Comparison of ENCODE assay signal across 1 cellular context in the genomic region with DNA sequence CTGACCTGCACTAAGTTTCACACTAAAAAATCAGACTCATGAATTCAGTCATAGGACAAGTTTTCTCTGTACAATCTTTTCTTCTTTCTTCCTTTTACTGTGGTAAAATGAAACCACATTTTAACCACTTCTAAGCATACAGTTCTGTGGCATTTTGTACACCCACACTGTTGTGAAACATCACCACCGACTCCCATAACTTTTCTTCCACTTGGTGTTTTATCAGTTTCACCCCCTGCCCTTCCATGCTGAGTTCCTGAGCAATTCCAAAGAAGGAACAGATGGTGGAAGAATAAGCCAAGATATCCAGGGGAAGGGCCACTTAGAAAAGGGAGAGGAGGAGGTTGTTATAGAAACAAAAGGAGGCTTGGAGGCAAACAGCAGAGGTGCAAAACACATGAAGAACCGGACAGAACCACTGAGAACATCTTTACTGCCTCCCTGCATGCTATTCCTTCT.
TF ChIP-seq lines count a peak whose summit lies in the region.

No MANE protein-coding gene starts in this region.

TF ChIP-seq in GM12878, 131 proteins besides CTCF, POLR2A, EP300 and RAD21 (continued from another document and continues in another):
- TF ChIP-seq, protein P1, sequence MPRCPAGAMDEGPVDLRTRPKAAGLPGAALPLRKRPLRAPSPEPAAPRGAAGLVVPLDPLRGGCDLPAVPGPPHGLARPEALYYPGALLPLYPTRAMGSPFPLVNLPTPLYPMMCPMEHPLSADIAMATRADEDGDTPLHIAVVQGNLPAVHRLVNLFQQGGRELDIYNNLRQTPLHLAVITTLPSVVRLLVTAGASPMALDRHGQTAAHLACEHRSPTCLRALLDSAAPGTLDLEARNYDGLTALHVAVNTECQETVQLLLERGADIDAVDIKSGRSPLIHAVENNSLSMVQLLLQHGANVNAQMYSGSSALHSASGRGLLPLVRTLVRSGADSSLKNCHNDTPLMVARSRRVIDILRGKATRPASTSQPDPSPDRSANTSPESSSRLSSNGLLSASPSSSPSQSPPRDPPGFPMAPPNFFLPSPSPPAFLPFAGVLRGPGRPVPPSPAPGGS (IDR thresholded peaks at IDR 0.05; ENCODE audit: borderline replicate concordance, insufficient read depth, low read depth, low read length, poor library complexity, severe bottlenecking) = no peak
- no peak for TF ChIP-seq HDGF (IDR thresholded peaks at IDR 0.05)
- peak; percentile 61; the same call in 1 of the 2 replicates for TF ChIP-seq PAX5 (IDR thresholded peaks at IDR 0.05; ENCODE audit: borderline replicate concordance, low read depth, low read length)
- TF ChIP-seq GATAD2B (conservative IDR thresholded peaks at IDR 0.05; ENCODE audit: low read depth) = peak; percentile 66; the same call in 1 of the 2 replicates
- TF ChIP-seq POLR2AphosphoS2 (IDR thresholded peaks at IDR 0.05; ENCODE audit: low read depth, low read length) = no peak
- TF ChIP-seq LARP7 (IDR thresholded peaks at IDR 0.05) = no peak
- no peak for TF ChIP-seq SREBF2 (IDR thresholded peaks at IDR 0.05; ENCODE audit: low read length)
- no peak for TF ChIP-seq WRNIP1 (IDR thresholded peaks at IDR 0.05; ENCODE audit: borderline replicate concordance, low read depth, low read length)
- TF ChIP-seq ESRRA (IDR thresholded peaks at IDR 0.05; ENCODE audit: low read length) = no peak
- 0 out of 2 replicates have a peak, but pooled peaks have one; percentile 74 for TF ChIP-seq RCOR1 (conservative IDR thresholded peaks at IDR 0.05; ENCODE audit: low read depth, low read length)
- TF ChIP-seq HDAC2 (IDR thresholded peaks at IDR 0.05) = no peak
- no peak for TF ChIP-seq YY1 (IDR thresholded peaks at IDR 0.05; ENCODE audit: low read depth, low read length)
- TF ChIP-seq RBBP5 (conservative IDR thresholded peaks at IDR 0.05) = no peak
- no peak for TF ChIP-seq PAX8 (IDR thresholded peaks at IDR 0.05)
- TF ChIP-seq CREM (IDR thresholded peaks at IDR 0.05; ENCODE audit: low read depth) = peak; percentile 62; the same call in 1 of the 2 replicates
- TF ChIP-seq, protein P2, sequence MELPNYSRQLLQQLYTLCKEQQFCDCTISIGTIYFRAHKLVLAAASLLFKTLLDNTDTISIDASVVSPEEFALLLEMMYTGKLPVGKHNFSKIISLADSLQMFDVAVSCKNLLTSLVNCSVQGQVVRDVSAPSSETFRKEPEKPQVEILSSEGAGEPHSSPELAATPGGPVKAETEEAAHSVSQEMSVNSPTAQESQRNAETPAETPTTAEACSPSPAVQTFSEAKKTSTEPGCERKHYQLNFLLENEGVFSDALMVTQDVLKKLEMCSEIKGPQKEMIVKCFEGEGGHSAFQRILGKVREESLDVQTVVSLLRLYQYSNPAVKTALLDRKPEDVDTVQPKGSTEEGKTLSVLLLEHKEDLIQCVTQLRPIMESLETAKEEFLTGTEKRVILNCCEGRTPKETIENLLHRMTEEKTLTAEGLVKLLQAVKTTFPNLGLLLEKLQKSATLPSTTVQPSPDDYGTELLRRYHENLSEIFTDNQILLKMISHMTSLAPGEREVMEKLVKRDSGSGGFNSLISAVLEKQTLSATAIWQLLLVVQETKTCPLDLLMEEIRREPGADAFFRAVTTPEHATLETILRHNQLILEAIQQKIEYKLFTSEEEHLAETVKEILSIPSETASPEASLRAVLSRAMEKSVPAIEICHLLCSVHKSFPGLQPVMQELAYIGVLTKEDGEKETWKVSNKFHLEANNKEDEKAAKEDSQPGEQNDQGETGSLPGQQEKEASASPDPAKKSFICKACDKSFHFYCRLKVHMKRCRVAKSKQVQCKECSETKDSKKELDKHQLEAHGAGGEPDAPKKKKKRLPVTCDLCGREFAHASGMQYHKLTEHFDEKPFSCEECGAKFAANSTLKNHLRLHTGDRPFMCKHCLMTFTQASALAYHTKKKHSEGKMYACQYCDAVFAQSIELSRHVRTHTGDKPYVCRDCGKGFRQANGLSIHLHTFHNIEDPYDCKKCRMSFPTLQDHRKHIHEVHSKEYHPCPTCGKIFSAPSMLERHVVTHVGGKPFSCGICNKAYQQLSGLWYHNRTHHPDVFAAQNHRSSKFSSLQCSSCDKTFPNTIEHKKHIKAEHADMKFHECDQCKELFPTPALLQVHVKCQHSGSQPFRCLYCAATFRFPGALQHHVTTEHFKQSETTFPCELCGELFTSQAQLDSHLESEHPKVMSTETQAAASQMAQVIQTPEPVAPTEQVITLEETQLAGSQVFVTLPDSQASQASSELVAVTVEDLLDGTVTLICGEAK (IDR thresholded peaks at IDR 0.05; ENCODE audit: borderline replicate concordance) = no peak
- TF ChIP-seq SRF (IDR thresholded peaks at IDR 0.05; ENCODE audit: low read depth in 2 of 2, low read length in 2 of 2) = no peak
- TF ChIP-seq ZNF622 (IDR thresholded peaks at IDR 0.05) = no peak
- peak; percentile 99 for TF ChIP-seq CBFB (IDR thresholded peaks at IDR 0.05; ENCODE audit: low read depth)
- TF ChIP-seq NR2C1 (IDR thresholded peaks at IDR 0.05) = no peak
- peak; percentile 22; the same call in 1 of the 2 replicates for TF ChIP-seq BCL11A (IDR thresholded peaks at IDR 0.05; ENCODE audit: low read depth, low read length)
- TF ChIP-seq IKZF1 (conservative IDR thresholded peaks at IDR 0.05) = peak; percentile 87
- TF ChIP-seq, protein P3, sequence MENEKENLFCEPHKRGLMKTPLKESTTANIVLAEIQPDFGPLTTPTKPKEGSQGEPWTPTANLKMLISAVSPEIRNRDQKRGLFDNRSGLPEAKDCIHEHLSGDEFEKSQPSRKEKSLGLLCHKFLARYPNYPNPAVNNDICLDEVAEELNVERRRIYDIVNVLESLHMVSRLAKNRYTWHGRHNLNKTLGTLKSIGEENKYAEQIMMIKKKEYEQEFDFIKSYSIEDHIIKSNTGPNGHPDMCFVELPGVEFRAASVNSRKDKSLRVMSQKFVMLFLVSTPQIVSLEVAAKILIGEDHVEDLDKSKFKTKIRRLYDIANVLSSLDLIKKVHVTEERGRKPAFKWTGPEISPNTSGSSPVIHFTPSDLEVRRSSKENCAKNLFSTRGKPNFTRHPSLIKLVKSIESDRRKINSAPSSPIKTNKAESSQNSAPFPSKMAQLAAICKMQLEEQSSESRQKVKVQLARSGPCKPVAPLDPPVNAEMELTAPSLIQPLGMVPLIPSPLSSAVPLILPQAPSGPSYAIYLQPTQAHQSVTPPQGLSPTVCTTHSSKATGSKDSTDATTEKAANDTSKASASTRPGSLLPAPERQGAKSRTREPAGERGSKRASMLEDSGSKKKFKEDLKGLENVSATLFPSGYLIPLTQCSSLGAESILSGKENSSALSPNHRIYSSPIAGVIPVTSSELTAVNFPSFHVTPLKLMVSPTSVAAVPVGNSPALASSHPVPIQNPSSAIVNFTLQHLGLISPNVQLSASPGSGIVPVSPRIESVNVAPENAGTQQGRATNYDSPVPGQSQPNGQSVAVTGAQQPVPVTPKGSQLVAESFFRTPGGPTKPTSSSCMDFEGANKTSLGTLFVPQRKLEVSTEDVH (IDR thresholded peaks at IDR 0.05; ENCODE audit: low read depth, partially characterized antibody) = no peak
- TF ChIP-seq NR2F1 (conservative IDR thresholded peaks at IDR 0.05) = peak; percentile 62
- TF ChIP-seq CHD2 (IDR thresholded peaks at IDR 0.05; ENCODE audit: borderline replicate concordance, low read depth, low read length) = 0 out of 2 replicates have a peak, but pooled peaks have one; percentile 16
- TF ChIP-seq BRCA1 (IDR thresholded peaks at IDR 0.05; ENCODE audit: low read depth, low read length) = no peak
- TF ChIP-seq, protein P4, sequence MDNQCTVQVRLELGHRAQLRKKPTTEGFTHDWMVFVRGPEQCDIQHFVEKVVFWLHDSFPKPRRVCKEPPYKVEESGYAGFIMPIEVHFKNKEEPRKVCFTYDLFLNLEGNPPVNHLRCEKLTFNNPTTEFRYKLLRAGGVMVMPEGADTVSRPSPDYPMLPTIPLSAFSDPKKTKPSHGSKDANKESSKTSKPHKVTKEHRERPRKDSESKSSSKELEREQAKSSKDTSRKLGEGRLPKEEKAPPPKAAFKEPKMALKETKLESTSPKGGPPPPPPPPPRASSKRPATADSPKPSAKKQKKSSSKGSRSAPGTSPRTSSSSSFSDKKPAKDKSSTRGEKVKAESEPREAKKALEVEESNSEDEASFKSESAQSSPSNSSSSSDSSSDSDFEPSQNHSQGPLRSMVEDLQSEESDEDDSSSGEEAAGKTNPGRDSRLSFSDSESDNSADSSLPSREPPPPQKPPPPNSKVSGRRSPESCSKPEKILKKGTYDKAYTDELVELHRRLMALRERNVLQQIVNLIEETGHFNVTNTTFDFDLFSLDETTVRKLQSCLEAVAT (IDR thresholded peaks at IDR 0.05) = peak; percentile 98
- no peak for TF ChIP-seq CHD1 (IDR thresholded peaks at IDR 0.05; ENCODE audit: low read depth, low read length)
- peak; percentile 63; the same call in 1 of the 2 replicates for TF ChIP-seq ZBED1 (IDR thresholded peaks at IDR 0.05; ENCODE audit: borderline replicate concordance)
- no peak for TF ChIP-seq RAD51 (IDR thresholded peaks at IDR 0.05)
- TF ChIP-seq, protein P5, sequence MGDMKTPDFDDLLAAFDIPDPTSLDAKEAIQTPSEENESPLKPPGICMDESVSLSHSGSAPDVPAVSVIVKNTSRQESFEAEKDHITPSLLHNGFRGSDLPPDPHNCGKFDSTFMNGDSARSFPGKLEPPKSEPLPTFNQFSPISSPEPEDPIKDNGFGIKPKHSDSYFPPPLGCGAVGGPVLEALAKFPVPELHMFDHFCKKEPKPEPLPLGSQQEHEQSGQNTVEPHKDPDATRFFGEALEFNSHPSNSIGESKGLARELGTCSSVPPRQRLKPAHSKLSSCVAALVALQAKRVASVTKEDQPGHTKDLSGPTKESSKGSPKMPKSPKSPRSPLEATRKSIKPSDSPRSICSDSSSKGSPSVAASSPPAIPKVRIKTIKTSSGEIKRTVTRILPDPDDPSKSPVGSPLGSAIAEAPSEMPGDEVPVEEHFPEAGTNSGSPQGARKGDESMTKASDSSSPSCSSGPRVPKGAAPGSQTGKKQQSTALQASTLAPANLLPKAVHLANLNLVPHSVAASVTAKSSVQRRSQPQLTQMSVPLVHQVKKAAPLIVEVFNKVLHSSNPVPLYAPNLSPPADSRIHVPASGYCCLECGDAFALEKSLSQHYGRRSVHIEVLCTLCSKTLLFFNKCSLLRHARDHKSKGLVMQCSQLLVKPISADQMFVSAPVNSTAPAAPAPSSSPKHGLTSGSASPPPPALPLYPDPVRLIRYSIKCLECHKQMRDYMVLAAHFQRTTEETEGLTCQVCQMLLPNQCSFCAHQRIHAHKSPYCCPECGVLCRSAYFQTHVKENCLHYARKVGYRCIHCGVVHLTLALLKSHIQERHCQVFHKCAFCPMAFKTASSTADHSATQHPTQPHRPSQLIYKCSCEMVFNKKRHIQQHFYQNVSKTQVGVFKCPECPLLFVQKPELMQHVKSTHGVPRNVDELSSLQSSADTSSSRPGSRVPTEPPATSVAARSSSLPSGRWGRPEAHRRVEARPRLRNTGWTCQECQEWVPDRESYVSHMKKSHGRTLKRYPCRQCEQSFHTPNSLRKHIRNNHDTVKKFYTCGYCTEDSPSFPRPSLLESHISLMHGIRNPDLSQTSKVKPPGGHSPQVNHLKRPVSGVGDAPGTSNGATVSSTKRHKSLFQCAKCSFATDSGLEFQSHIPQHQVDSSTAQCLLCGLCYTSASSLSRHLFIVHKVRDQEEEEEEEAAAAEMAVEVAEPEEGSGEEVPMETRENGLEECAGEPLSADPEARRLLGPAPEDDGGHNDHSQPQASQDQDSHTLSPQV (IDR thresholded peaks at IDR 0.05) = no peak
- peak; percentile 78 for TF ChIP-seq JUNB (IDR thresholded peaks at IDR 0.05)
- TF ChIP-seq, protein P6, sequence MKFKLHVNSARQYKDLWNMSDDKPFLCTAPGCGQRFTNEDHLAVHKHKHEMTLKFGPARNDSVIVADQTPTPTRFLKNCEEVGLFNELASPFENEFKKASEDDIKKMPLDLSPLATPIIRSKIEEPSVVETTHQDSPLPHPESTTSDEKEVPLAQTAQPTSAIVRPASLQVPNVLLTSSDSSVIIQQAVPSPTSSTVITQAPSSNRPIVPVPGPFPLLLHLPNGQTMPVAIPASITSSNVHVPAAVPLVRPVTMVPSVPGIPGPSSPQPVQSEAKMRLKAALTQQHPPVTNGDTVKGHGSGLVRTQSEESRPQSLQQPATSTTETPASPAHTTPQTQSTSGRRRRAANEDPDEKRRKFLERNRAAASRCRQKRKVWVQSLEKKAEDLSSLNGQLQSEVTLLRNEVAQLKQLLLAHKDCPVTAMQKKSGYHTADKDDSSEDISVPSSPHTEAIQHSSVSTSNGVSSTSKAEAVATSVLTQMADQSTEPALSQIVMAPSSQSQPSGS (IDR thresholded peaks at IDR 0.05; ENCODE audit: low read length) = peak; percentile 86
- TF ChIP-seq, protein P7, sequence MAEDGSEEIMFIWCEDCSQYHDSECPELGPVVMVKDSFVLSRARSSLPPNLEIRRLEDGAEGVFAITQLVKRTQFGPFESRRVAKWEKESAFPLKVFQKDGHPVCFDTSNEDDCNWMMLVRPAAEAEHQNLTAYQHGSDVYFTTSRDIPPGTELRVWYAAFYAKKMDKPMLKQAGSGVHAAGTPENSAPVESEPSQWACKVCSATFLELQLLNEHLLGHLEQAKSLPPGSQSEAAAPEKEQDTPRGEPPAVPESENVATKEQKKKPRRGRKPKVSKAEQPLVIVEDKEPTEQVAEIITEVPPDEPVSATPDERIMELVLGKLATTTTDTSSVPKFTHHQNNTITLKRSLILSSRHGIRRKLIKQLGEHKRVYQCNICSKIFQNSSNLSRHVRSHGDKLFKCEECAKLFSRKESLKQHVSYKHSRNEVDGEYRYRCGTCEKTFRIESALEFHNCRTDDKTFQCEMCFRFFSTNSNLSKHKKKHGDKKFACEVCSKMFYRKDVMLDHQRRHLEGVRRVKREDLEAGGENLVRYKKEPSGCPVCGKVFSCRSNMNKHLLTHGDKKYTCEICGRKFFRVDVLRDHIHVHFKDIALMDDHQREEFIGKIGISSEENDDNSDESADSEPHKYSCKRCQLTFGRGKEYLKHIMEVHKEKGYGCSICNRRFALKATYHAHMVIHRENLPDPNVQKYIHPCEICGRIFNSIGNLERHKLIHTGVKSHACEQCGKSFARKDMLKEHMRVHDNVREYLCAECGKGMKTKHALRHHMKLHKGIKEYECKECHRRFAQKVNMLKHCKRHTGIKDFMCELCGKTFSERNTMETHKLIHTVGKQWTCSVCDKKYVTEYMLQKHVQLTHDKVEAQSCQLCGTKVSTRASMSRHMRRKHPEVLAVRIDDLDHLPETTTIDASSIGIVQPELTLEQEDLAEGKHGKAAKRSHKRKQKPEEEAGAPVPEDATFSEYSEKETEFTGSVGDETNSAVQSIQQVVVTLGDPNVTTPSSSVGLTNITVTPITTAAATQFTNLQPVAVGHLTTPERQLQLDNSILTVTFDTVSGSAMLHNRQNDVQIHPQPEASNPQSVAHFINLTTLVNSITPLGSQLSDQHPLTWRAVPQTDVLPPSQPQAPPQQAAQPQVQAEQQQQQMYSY (CRISPR knock-in tag; IDR thresholded peaks at IDR 0.05) = no peak
- no peak for TF ChIP-seq MEF2B (IDR thresholded peaks at IDR 0.05; ENCODE audit: partially characterized antibody, poor library complexity, severe bottlenecking)
- TF ChIP-seq RB1 (IDR thresholded peaks at IDR 0.05; ENCODE audit: borderline replicate concordance) = no peak
- peak; percentile 53; the same call in 1 of the 2 replicates for TF ChIP-seq PML (IDR thresholded peaks at IDR 0.05; ENCODE audit: low read length)
- peak; percentile 57; the same call in 1 of the 2 replicates for TF ChIP-seq BMI1 (IDR thresholded peaks at IDR 0.05; ENCODE audit: borderline replicate concordance)
- TF ChIP-seq EZH2 (IDR thresholded peaks at IDR 0.05; ENCODE audit: borderline replicate concordance, control insufficient read depth, low read depth, low read length) = no peak
- TF ChIP-seq, protein P8, sequence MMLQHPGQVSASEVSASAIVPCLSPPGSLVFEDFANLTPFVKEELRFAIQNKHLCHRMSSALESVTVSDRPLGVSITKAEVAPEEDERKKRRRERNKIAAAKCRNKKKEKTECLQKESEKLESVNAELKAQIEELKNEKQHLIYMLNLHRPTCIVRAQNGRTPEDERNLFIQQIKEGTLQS (IDR thresholded peaks at IDR 0.05; ENCODE audit: borderline replicate concordance, extremely low read depth, low read depth, low read length) = no peak
- no peak for TF ChIP-seq FOXK2 (IDR thresholded peaks at IDR 0.05)
- TF ChIP-seq NFIC (IDR thresholded peaks at IDR 0.05; ENCODE audit: low read depth, low read length) = peak; percentile 89
